9 cellular contexts compared by ENCODE assay signal in genomic region chr7:158819571-158820203, GRCh38. TPM values are rescaled to one million over a fixed set of nuclear protein-coding genes. Genes with fewer than 3 reads are reported as not detected.
DNase-seq lines count a peak whose midpoint lies in the region; ATAC-seq lines count a peak whose summit lies in the region.
"Had no signal": no experiment of that assay in that cellular context is flagged by ENCODE, and none has a peak within 500 bp of the region (broad histone marks: within the 10 kb centered on the region; RNA-seq: fewer than 3 reads in every experiment).

No MANE protein-coding gene starts in this region.

- peak; percentile 47 for DNase-seq in activated CD4-positive, alpha-beta T cell treated with anti-CD3 and anti-CD28 coated beads for 36 hours
- no peak for DNase-seq in activated CD4-positive, alpha-beta T cell treated with anti-CD3 and anti-CD28 coated beads, Interleukin-2, amount 50 U/mL, for 1 hour
- no peak for DNase-seq in epithelial cell of prostate (ENCODE audit: low read depth, low spot score)
- DNase-seq: SW 1271 had no signal

- no peaks in the 10 kb centered on the region for H3K27me3 Mint-ChIP-seq in activated CD4-positive, alpha-beta T cell treated with anti-CD3 and anti-CD28 coated beads for 36 hours
- H3K27me3 Mint-ChIP-seq in T-helper 1 cell treated with Interleukin-12 subunit alpha and Interleukin-12 subunit beta and Interleukin-4 antibody, amounts not matched to agents 30 μg/mL and 1 μg/mL, for 36 hours (ENCODE audit: low read depth): no peaks in the 10 kb centered on the region
- no peaks in the 10 kb centered on the region for H3K27me3 Mint-ChIP-seq in stimulated activated memory B cell treated with anti-CD40 and anti-IgM and Interleukin-4, amounts not matched to agents 10 μg/mL and 1 μg/mL and 100 μg/mL, for 72 hours

- peaks cover 86% of the 10 kb centered on the region for H3K4me1 Mint-ChIP-seq in activated CD4-positive, alpha-beta T cell treated with anti-CD3 and anti-CD28 coated beads for 36 hours
- H3K4me1 Mint-ChIP-seq in T-helper 1 cell treated with Interleukin-12 subunit alpha and Interleukin-12 subunit beta and Interleukin-4 antibody, amounts not matched to agents 30 μg/mL and 1 μg/mL, for 36 hours (ENCODE audit: low read depth): peaks cover 83% of the 10 kb centered on the region
- peaks cover 52% of the 10 kb centered on the region for H3K4me1 Mint-ChIP-seq in stimulated activated memory B cell treated with anti-CD40 and anti-IgM and Interleukin-4, amounts not matched to agents 10 μg/mL and 1 μg/mL and 100 μg/mL, for 72 hours

- peak overlapping the region; percentile 62 for H3K4me3 Mint-ChIP-seq in activated CD4-positive, alpha-beta T cell treated with anti-CD3 and anti-CD28 coated beads for 36 hours
- peak overlapping the region; percentile 88 for H3K4me3 Mint-ChIP-seq in T-helper 1 cell treated with Interleukin-12 subunit alpha and Interleukin-12 subunit beta and Interleukin-4 antibody, amounts not matched to agents 30 μg/mL and 1 μg/mL, for 36 hours
- no peak overlapping the region for H3K4me3 Mint-ChIP-seq in stimulated activated memory B cell treated with anti-CD40 and anti-IgM and Interleukin-4, amounts not matched to agents 10 μg/mL and 1 μg/mL and 100 μg/mL, for 72 hours

- no peaks in the 10 kb centered on the region for H3K9me3 Mint-ChIP-seq in activated CD4-positive, alpha-beta T cell treated with anti-CD3 and anti-CD28 coated beads for 36 hours (ENCODE audit: low read depth)
- H3K9me3 Mint-ChIP-seq in T-helper 1 cell treated with Interleukin-12 subunit alpha and Interleukin-12 subunit beta and Interleukin-4 antibody, amounts not matched to agents 30 μg/mL and 1 μg/mL, for 36 hours: no peaks in the 10 kb centered on the region
- no peaks in the 10 kb centered on the region for H3K9me3 Mint-ChIP-seq in stimulated activated memory B cell treated with anti-CD40 and anti-IgM and Interleukin-4, amounts not matched to agents 10 μg/mL and 1 μg/mL and 100 μg/mL, for 72 hours

- H3K36me3 Mint-ChIP-seq in activated CD4-positive, alpha-beta T cell treated with anti-CD3 and anti-CD28 coated beads for 36 hours (ENCODE audit: low read depth): peaks cover 23% of the 10 kb centered on the region
- peaks cover 13% of the 10 kb centered on the region for H3K36me3 Mint-ChIP-seq in T-helper 1 cell treated with Interleukin-12 subunit alpha and Interleukin-12 subunit beta and Interleukin-4 antibody, amounts not matched to agents 30 μg/mL and 1 μg/mL, for 36 hours (ENCODE audit: low read depth)
- H3K36me3 Mint-ChIP-seq in stimulated activated memory B cell treated with anti-CD40 and anti-IgM and Interleukin-4, amounts not matched to agents 10 μg/mL and 1 μg/mL and 100 μg/mL, for 72 hours: peaks cover 7% of the 10 kb centered on the region

- intact Hi-C loops in activated CD4-positive, alpha-beta T cell treated with anti-CD3 and anti-CD28 coated beads for 36 hours (cut with DNase I, micrococcal nuclease): loop anchor here (1.0 to 5.0 kb wide), 4 partner anchors 37 to 198 kb away; partner anchors contain the start of genes DYNC2I1 (in 1 of the 2) and NCAPG2 (in 1 of the 2)

- POLR2A ChIA-PET in activated CD4-positive, alpha-beta T cell treated with anti-CD3 and anti-CD28 coated beads for 36 hours (lab: Charles Lee): interaction anchor here (1.0 to 2.1 kb wide), 4 partner anchors 7 to 10 kb away, joined by 4 to 7 read pairs (median 6); partner anchors contain the start of gene ESYT2

- ATAC-seq in activated CD4-positive, alpha-beta T cell treated with anti-CD3 and anti-CD28 coated beads for 36 hours: no peak
- no peak for ATAC-seq in stimulated activated memory B cell treated with anti-CD40 and anti-IgM and Interleukin-4, amounts not matched to agents 10 μg/mL and 1 μg/mL and 100 μg/mL, for 72 hours
- ATAC-seq in HG03342 (IDR thresholded peaks at IDR 0.05; ENCODE audit: unreplicated experiment) (no peak), GM18867 (IDR thresholded peaks at IDR 0.05; ENCODE audit: unreplicated experiment) (no peak), HG02798 (IDR thresholded peaks at IDR 0.05; ENCODE audit: poor library complexity, unreplicated experiment) (no peak)

- peak overlapping the region; percentile 93 for H3K27ac Mint-ChIP-seq in activated CD4-positive, alpha-beta T cell treated with anti-CD3 and anti-CD28 coated beads for 36 hours
- peak overlapping the region; percentile 98 for H3K27ac Mint-ChIP-seq in T-helper 1 cell treated with Interleukin-12 subunit alpha and Interleukin-12 subunit beta and Interleukin-4 antibody, amounts not matched to agents 30 μg/mL and 1 μg/mL, for 36 hours
- peak overlapping the region; percentile 97 for H3K27ac Mint-ChIP-seq in stimulated activated memory B cell treated with anti-CD40 and anti-IgM and Interleukin-4, amounts not matched to agents 10 μg/mL and 1 μg/mL and 100 μg/mL, for 72 hours

- CTCF ChIA-PET in activated CD4-positive, alpha-beta T cell treated with anti-CD3 and anti-CD28 coated beads for 36 hours (lab: Charles Lee): interaction anchor here (1.3 to 1.5 kb wide), 2 partner anchors 9 to 27 kb away, joined by 3 to 5 read pairs; no protein-coding TSS in a partner anchor

- peak overlapping the region; percentile 98 for H3K27ac ChIP-seq in epithelial cell of prostate

RNA-seq across cellular contexts. Expression of gene ESYT2, which starts 9.6 kb away (rescaled TPM):
- total RNA-seq in activated CD4-positive, alpha-beta T cell treated with anti-CD3 and anti-CD28 coated beads for 36 hours: 10 to 100 TPM; 68.5 to 73.7 TPM

RNA-seq across cellular contexts. Expression of gene DYNC2I1, which starts 36.7 kb away (rescaled TPM):
- 10 to 100 TPM; 14.0 to 15.2 TPM for total RNA-seq in activated CD4-positive, alpha-beta T cell treated with anti-CD3 and anti-CD28 coated beads for 36 hours
